In genomic region chr10:133568834-133569561, GRCh38 we compare ENCODE assay signal across 12 cellular contexts. TPM values are rescaled to one million over a fixed set of nuclear protein-coding genes. Genes with fewer than 3 reads are reported as not detected.
"Had no signal": no experiment of that assay in that cellular context is flagged by ENCODE, and none has a peak within 500 bp of the region (broad histone marks: within the 10 kb centered on the region; RNA-seq: fewer than 3 reads in every experiment).

No MANE protein-coding gene starts in this region.

RNA-seq across cellular contexts. Expression of gene SYCE1, which starts 3.6 kb away (rescaled TPM):
- total RNA-seq: endodermal cell, mononuclear cell, pulmonary artery endothelial cell, smooth muscle cell had no signal
- polyA plus RNA-seq: SK-N-SH had no signal

RNA-seq across cellular contexts. Expression of gene FRG2B, which starts 57.6 kb away (rescaled TPM):
- total RNA-seq: activated naive CD8-positive, alpha-beta T cell treated with anti-CD3 and anti-CD28 coated beads, Interleukin-2, amount 10 ng/mL, durations not matched to agents 7 days and 5 days; endodermal cell; kidney; left ventricle myocardium inferior; mononuclear cell; pulmonary artery endothelial cell; sciatic nerve; smooth muscle cell; T-helper 2 cell treated with Interferon-gamma antibody and Interleukin-4, amounts not matched to agents 100 ng/mL and 5 ng/mL, for 36 hours; thyroid gland; ureter had no signal
- polyA plus RNA-seq: SK-N-SH, smooth muscle cell had no signal
